8 cellular contexts compared by ENCODE assay signal in the genomic region with DNA sequence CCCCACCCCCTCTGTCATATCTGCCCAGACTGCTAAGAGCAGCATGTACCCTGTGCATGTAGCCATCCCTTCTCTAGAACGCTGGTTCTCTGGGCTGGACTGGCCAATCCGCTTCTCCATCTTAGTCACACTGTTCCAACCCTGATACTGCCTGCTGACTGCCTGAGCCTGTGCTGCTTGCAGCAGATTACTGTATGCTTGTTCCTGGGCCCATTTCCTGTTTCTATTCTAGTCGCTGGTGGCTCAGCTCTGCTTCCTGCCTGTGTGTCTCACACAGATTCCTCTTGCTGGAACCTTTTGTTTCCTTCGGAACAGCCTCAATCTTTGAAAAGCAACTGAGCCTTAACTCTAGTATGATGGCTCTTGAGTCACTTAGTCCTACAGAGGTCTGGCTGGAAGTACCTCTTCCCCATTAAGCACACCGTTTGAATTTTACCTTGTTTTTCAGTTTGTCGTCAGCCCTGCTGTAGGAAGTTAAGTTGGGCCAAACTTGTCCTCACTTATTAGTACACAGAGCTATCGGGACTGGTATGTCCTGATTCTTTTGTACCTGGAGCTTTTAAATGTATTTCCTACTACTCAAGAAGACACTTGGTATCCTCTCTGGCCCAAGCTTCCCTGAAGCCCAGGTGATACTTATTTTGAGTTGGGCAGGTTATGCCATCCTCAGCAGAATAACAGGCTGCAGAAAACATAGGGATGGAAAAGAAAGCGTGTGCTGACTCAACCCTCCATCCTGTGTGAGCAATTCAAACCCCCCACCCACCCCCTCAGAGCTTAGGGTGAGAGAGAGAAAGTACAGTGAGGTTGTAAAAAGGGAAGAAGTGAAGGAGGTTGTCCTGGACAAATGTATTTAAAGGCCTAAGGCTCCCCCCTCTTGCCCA. TPM values are rescaled to one million over a fixed set of nuclear protein-coding genes. Genes with fewer than 3 reads are reported as not detected.
DNase-seq lines count a peak whose midpoint lies in the region; ATAC-seq and TF ChIP-seq lines count a peak whose summit lies in the region.

No MANE protein-coding gene starts in this region.

- no peak for TF ChIP-seq POLR2A in spleen (IDR thresholded peaks at IDR 0.05)

- TF ChIP-seq CTCF in ascending aorta (IDR thresholded peaks at IDR 0.05) (no peak), spleen (IDR thresholded peaks at IDR 0.05 in 8 of 11, conservative IDR thresholded peaks at IDR 0.05 in 3 of 11) (no peak)

- H3K27ac ChIP-seq in HUES6 (ENCODE audit: low read depth, low read length) (peak overlapping the region; percentile 32; the same call in 1 of the 2 replicates), ascending aorta (peak overlapping the region; percentile 57 to 84), spleen (peak overlapping the region; percentile 89 to 94 (median 90))

- H3K36me3 ChIP-seq in HUES6 (ENCODE audit: control insufficient read depth, insufficient read depth, low read length) (peaks cover 86% of the 10 kb centered on the region), ascending aorta (peaks cover 15 to 17% of the 10 kb centered on the region in 2 donors), spleen (peaks cover 0 to 83% (median 23%) of the 10 kb centered on the region in 6 donors)

- H3K27me3 ChIP-seq in HUES6 (ENCODE audit: control insufficient read depth, insufficient read depth, low read length) (no peaks in the 10 kb centered on the region), ascending aorta (no peaks in the 10 kb centered on the region), spleen (replicated peaks in 1 of 7) (no peaks in the 10 kb centered on the region)

- peak overlapping the region; percentile 19 for H3K9ac ChIP-seq in HUES6 (ENCODE audit: low read length)

- H3K4me3 ChIP-seq in HUES6 (ENCODE audit: low read depth, low read length) (no peak overlapping the region), ascending aorta (no peak overlapping the region), spleen (peak overlapping the region in 4 of 8 donors; percentile 4 to 50 (median 11))

- peak; percentile 94 for ATAC-seq in GM21423 (IDR thresholded peaks at IDR 0.05; ENCODE audit: unreplicated experiment)

- intact Hi-C loops in ascending aorta (cut with DNase I): loop anchor here (2.0 to 5.0 kb wide), 2 partner anchors 43 to 50 kb away; partner anchors contain the start of gene PIGV
- intact Hi-C loops in spleen (cut with DNase I; ENCODE audit: low total_unique reads): loop anchor here (10.0 kb wide), 1 partner anchor 50 kb away; the partner anchor contains the start of gene ARID1A

- WGBS in spleen, 5 donors: 11 to 16% (median 11%) methylated on average over 8 of the region's 8 CpGs

- H3K4me1 ChIP-seq in HUES6 (ENCODE audit: control insufficient read depth, insufficient read depth, low read length): peaks cover 3% of the 10 kb centered on the region; the same call in 1 of the 2 replicates
- H3K4me1 ChIP-seq in ascending aorta: peaks cover 14 to 41% of the 10 kb centered on the region in 2 donors
- peaks cover 49 to 100% (median 93%) of the 10 kb centered on the region in 6 donors for H3K4me1 ChIP-seq in spleen

- H3K9me3 ChIP-seq in HUES6 (ENCODE audit: control insufficient read depth, insufficient read depth, low read depth, low read length): no peaks in the 10 kb centered on the region
- H3K9me3 ChIP-seq in ascending aorta: no peaks in the 10 kb centered on the region
- H3K9me3 ChIP-seq in spleen: no peaks in the 10 kb centered on the region

- DNase-seq in DMS153 (lab: John Stamatoyannopoulos, UW): peak; percentile 95
- DNase-seq in T-helper 2 cell: peak; percentile 28 to 99 (median 72)
- peak; percentile 87 to 95 for DNase-seq in ascending aorta (ENCODE audit: low spot score in 2 of 2)
- DNase-seq in hypothalamus (lab: John Stamatoyannopoulos, UW): peak in 44 of 51 donors; percentile 4 to 74 (median 38)
- peak; percentile 93 for DNase-seq in spleen
- DNase-seq in cortex of kidney (lab: John Stamatoyannopoulos, UW): no peak

RNA-seq across cellular contexts. Expression of gene PIGV, which starts 43.4 kb away (rescaled TPM):
- 8.8 TPM for total RNA-seq in ascending aorta
- total RNA-seq in spleen: 10 to 100 TPM in 6 of 7 donors, 1 to 10 TPM in 1; 8.1 to 21.8 (median 12.5) TPM
- 1 to 10 TPM; 4.8 to 6.6 (median 5.2) TPM for polyA plus RNA-seq in spleen

RNA-seq across cellular contexts. Expression of gene ARID1A, which starts 48.5 kb away (rescaled TPM):
- 104 TPM for total RNA-seq in ascending aorta
- total RNA-seq in spleen: 100 to 1,000 TPM in 3 of 7 donors, 10 to 100 TPM in 4; 86.0 to 121 (median 97.4) TPM
- polyA plus RNA-seq in spleen: 10 to 100 TPM in 2 of 3 donors, 1 to 10 TPM in 1; 9.8 to 24.2 (median 14.6) TPM

Comparison
In these comparisons a context has a peak if more than half of its experiments do, and no peak if none do; other contexts are left out.
1. H3K27ac ChIP-seq: peak in every context shown above with its lines; median percentile 90 in spleen; 70 in ascending aorta; 32 in HUES6.